ENCODE assay signal across 8 cellular contexts in genomic region chr14:73764881-73765280, GRCh38. TPM values are rescaled to one million over a fixed set of nuclear protein-coding genes. Genes with fewer than 3 reads are reported as not detected.
A peak's percentile ranks its signal among the peaks of the same experiment; 100 is the strongest.
DNase-seq lines count a peak whose midpoint lies in the region; ATAC-seq lines count a peak whose summit lies in the region.

No MANE protein-coding gene starts in this region.

- peaks cover 72% of the 10 kb centered on the region for H3K4me1 Mint-ChIP-seq in stimulated activated naive CD8-positive, alpha-beta T cell treated with anti-CD3 and anti-CD28 coated beads, Interleukin-15, Interleukin-2, amounts not matched to agents 100 ng/mL and 50 ng/mL, for 24 hours (ENCODE audit: low read depth)
- peaks cover 77% of the 10 kb centered on the region for H3K4me1 Mint-ChIP-seq in stimulated activated naive CD8-positive, alpha-beta T cell treated with anti-CD3 and anti-CD28 coated beads, Interleukin-15, amount 100 ng/mL, for 72 hours

- no peak for DNase-seq in stimulated activated naive CD8-positive, alpha-beta T cell treated with anti-CD3 and anti-CD28 coated beads, Interleukin-15, amount 100 ng/mL, for 72 hours
- DNase-seq in caudate nucleus (lab: John Stamatoyannopoulos, UW) (peak in 40 of 61 donors; percentile 18 to 83 (median 44)), midbrain (lab: John Stamatoyannopoulos, UW) (peak; percentile 78), aorta (peak in 1 of 2 donors; percentile 87), NCI-H1694 (lab: John Stamatoyannopoulos, UW) (no peak)

- ATAC-seq in stimulated activated naive CD8-positive, alpha-beta T cell treated with anti-CD3 and anti-CD28 coated beads, Interleukin-15, amount 100 ng/mL, for 72 hours = no peak
- ATAC-seq in aorta (ENCODE audit: low FRiP score) (peak; percentile 19), HG03039 (IDR thresholded peaks at IDR 0.05; ENCODE audit: unreplicated experiment) (no peak), GM21367 (IDR thresholded peaks at IDR 0.05; ENCODE audit: unreplicated experiment) (no peak)

- WGBS in aorta, 2 donors = 0% methylated on average over 4 of the region's 4 CpGs

- no peaks in the 10 kb centered on the region for H3K9me3 ChIP-seq in aorta (ENCODE audit: control insufficient read depth, low read length)

- no peaks in the 10 kb centered on the region for H3K4me1 ChIP-seq in aorta (ENCODE audit: control insufficient read depth in 1 of 2, insufficient read depth in 2 of 2, low read length in 2 of 2)

- H3K9me3 Mint-ChIP-seq in stimulated activated naive CD8-positive, alpha-beta T cell treated with anti-CD3 and anti-CD28 coated beads, Interleukin-15, Interleukin-2, amounts not matched to agents 100 ng/mL and 50 ng/mL, for 24 hours = no peaks in the 10 kb centered on the region
- H3K9me3 Mint-ChIP-seq in stimulated activated naive CD8-positive, alpha-beta T cell treated with anti-CD3 and anti-CD28 coated beads, Interleukin-15, amount 100 ng/mL, for 72 hours = no peaks in the 10 kb centered on the region

- H3K4me3 ChIP-seq in aorta (ENCODE audit: low read length in 2 of 2) = no peak overlapping the region

- no peaks in the 10 kb centered on the region for H3K27me3 Mint-ChIP-seq in stimulated activated naive CD8-positive, alpha-beta T cell treated with anti-CD3 and anti-CD28 coated beads, Interleukin-15, Interleukin-2, amounts not matched to agents 100 ng/mL and 50 ng/mL, for 24 hours
- no peaks in the 10 kb centered on the region for H3K27me3 Mint-ChIP-seq in stimulated activated naive CD8-positive, alpha-beta T cell treated with anti-CD3 and anti-CD28 coated beads, Interleukin-15, amount 100 ng/mL, for 72 hours

- H3K27ac Mint-ChIP-seq in stimulated activated naive CD8-positive, alpha-beta T cell treated with anti-CD3 and anti-CD28 coated beads, Interleukin-15, Interleukin-2, amounts not matched to agents 100 ng/mL and 50 ng/mL, for 24 hours = peak overlapping the region; percentile 9
- no peak overlapping the region for H3K27ac Mint-ChIP-seq in stimulated activated naive CD8-positive, alpha-beta T cell treated with anti-CD3 and anti-CD28 coated beads, Interleukin-15, amount 100 ng/mL, for 72 hours

- H3K36me3 Mint-ChIP-seq in stimulated activated naive CD8-positive, alpha-beta T cell treated with anti-CD3 and anti-CD28 coated beads, Interleukin-15, Interleukin-2, amounts not matched to agents 100 ng/mL and 50 ng/mL, for 24 hours (ENCODE audit: low read depth) = peaks cover 5% of the 10 kb centered on the region

- peak overlapping the region; percentile 36 for H3K27ac ChIP-seq in caudate nucleus (ENCODE audit: low read depth, low read length)
- no peak overlapping the region for H3K27ac ChIP-seq in aorta (ENCODE audit: low read depth in 1 of 2, low read length in 2 of 2)

- intact Hi-C loops in aorta (cut with DNase I) = no loop called here

- no peaks in the 10 kb centered on the region for H3K36me3 ChIP-seq in aorta (ENCODE audit: control insufficient read depth in 1 of 2, insufficient read depth in 2 of 2, low read length in 1 of 2)

- no peak overlapping the region for H3K4me3 Mint-ChIP-seq in stimulated activated naive CD8-positive, alpha-beta T cell treated with anti-CD3 and anti-CD28 coated beads, Interleukin-15, Interleukin-2, amounts not matched to agents 100 ng/mL and 50 ng/mL, for 24 hours
- H3K4me3 Mint-ChIP-seq in stimulated activated naive CD8-positive, alpha-beta T cell treated with anti-CD3 and anti-CD28 coated beads, Interleukin-15, amount 100 ng/mL, for 72 hours = no peak overlapping the region

- no peaks in the 10 kb centered on the region for H3K27me3 ChIP-seq in aorta (ENCODE audit: control insufficient read depth in 1 of 2, insufficient read depth in 2 of 2, low read length in 1 of 2)

RNA-seq across cellular contexts. Expression of gene PNMA1, which starts 50.7 kb away (rescaled TPM):
- total RNA-seq in aorta = 10 to 100 TPM; 36.7 to 45.5 TPM
- polyA plus RNA-seq in aorta = 10 to 100 TPM; 22.4 to 35.2 TPM

Comparison
In these comparisons a context has a peak if more than half of its experiments do, and no peak if none do; other contexts are left out.
1. DNase-seq: peak in caudate nucleus (40 of 61) and midbrain (single experiment); none in stimulated activated naive CD8-positive, alpha-beta T cell treated with anti-CD3 and anti-CD28 coated beads, Interleukin-15, amount 100 ng/mL, for 72 hours (0 of 2) and NCI-H1694 (single experiment).